29 cellular contexts compared by ENCODE assay signal in genomic region chr5:75525344-75525743, GRCh38.
A peak's percentile ranks its signal among the peaks of the same experiment; 100 is the strongest.
DNase-seq lines count a peak whose midpoint lies in the region; ATAC-seq and TF ChIP-seq lines count a peak whose summit lies in the region.
"Had no signal": no experiment of that assay in that cellular context is flagged by ENCODE, and none has a peak within 500 bp of the region (broad histone marks: within the 10 kb centered on the region; RNA-seq: fewer than 3 reads in every experiment).

No MANE protein-coding gene starts in this region.

- H3K4me3 ChIP-seq in OCI-LY3 (ENCODE audit: low read length): peak overlapping the region; percentile 51
- H3K4me3 ChIP-seq: ovary, SJSA1 had no signal

- H3K79me2 ChIP-seq in OCI-LY3 (ENCODE audit: low read length): peaks cover 53% of the 10 kb centered on the region

- H3K9ac ChIP-seq in OCI-LY3 (ENCODE audit: low read length): peak overlapping the region; percentile 44

- H3K27me3 ChIP-seq in OCI-LY3 (ENCODE audit: low read depth, low read length): no peaks in the 10 kb centered on the region
- H3K27me3 ChIP-seq: ovary, SJSA1 had no signal

- peak overlapping the region; percentile 90 for H3K27ac ChIP-seq in OCI-LY3 (ENCODE audit: low read length)
- H3K27ac ChIP-seq: ovary, SJSA1 had no signal

- H3K27me3 Mint-ChIP-seq in stimulated activated naive CD8-positive, alpha-beta T cell treated with anti-CD3 and anti-CD28 coated beads, Interleukin-15, Interleukin-2, amounts not matched to agents 100 ng/mL and 50 ng/mL, for 24 hours: no peaks in the 10 kb centered on the region
- no peaks in the 10 kb centered on the region for H3K27me3 Mint-ChIP-seq in dendritic cell treated with granulocyte-macrophage colony-stimulating factor and Interleukin-4, amounts not matched to agents 40 ng/mL and 50 ng/mL, for 4 days
- H3K27me3 Mint-ChIP-seq: type B pancreatic cell had no signal

- H3K27ac Mint-ChIP-seq in stimulated activated naive CD8-positive, alpha-beta T cell treated with anti-CD3 and anti-CD28 coated beads, Interleukin-15, Interleukin-2, amounts not matched to agents 100 ng/mL and 50 ng/mL, for 24 hours: peak overlapping the region; percentile 64
- peak overlapping the region; percentile 51 for H3K27ac Mint-ChIP-seq in dendritic cell treated with granulocyte-macrophage colony-stimulating factor and Interleukin-4, amounts not matched to agents 40 ng/mL and 50 ng/mL, for 4 days
- H3K27ac Mint-ChIP-seq: nephron progenitor cell, type B pancreatic cell had no signal

- peaks cover 37% of the 10 kb centered on the region for H3K4me1 ChIP-seq in OCI-LY3 (ENCODE audit: low read length)
- H3K4me1 ChIP-seq: SJSA1 had no signal

- no peak for DNase-seq in stimulated activated naive CD8-positive, alpha-beta T cell treated with anti-CD3 and anti-CD28 coated beads, Interleukin-15, Interleukin-2, amounts not matched to agents 100 U/mL and 50 U/mL, for 24 hours
- DNase-seq in islet precursor cell (no peak), HEK293T (ENCODE audit: extremely low spot score) (no peak), germinal center (ENCODE audit: low spot score) (no peak)
- DNase-seq: activated CD4-positive, alpha-beta T cell treated with anti-CD3 and anti-CD28 coated beads, Interleukin-2, amount 50 U/mL, for 1 hour; activated effector memory CD4-positive, alpha-beta T cell treated with Interleukin-2 at 50 U/mL for 16 hours; amniotic stem cell; C1 segment of cervical spinal cord; effector memory CD4-positive, alpha-beta T cell; EL; erythroblast; KG1; MM.1S; NCI-H1436; NCI-H446; NCI-H774; nephron progenitor cell; ovary; RPMI8226; small intestine; stimulated activated CD4-positive, alpha-beta T cell treated with anti-CD3 and anti-CD28 coated beads, Interleukin-1b, Interleukin-23, amount 100 ng/mL, for 48 hours; stimulated activated CD8-positive, alpha-beta memory T cell treated with anti-CD3 and anti-CD28 coated beads, Interleukin-4, amount 100 ng/mL, for 48 hours; T-helper 1 cell had no signal

- no peak overlapping the region for H2AFZ ChIP-seq in OCI-LY3 (ENCODE audit: low read depth, low read length)

- peaks cover 17% of the 10 kb centered on the region; the same call in 1 of the 2 replicates for H3K9me3 ChIP-seq in OCI-LY3 (ENCODE audit: insufficient read depth, low read length)
- H3K9me3 ChIP-seq: ovary, SJSA1 had no signal

- peaks cover 27% of the 10 kb centered on the region for H3K36me3 ChIP-seq in OCI-LY3 (replicated peaks; ENCODE audit: low read depth, low read length)
- H3K36me3 ChIP-seq: ovary had no signal

- H3K4me1 Mint-ChIP-seq in stimulated activated naive CD8-positive, alpha-beta T cell treated with anti-CD3 and anti-CD28 coated beads, Interleukin-15, Interleukin-2, amounts not matched to agents 100 ng/mL and 50 ng/mL, for 24 hours (ENCODE audit: low read depth): peaks cover 66% of the 10 kb centered on the region
- peaks cover 28% of the 10 kb centered on the region for H3K4me1 Mint-ChIP-seq in dendritic cell treated with granulocyte-macrophage colony-stimulating factor and Interleukin-4, amounts not matched to agents 40 ng/mL and 50 ng/mL, for 4 days (ENCODE audit: low read depth)

- POLR2A ChIA-PET in HEK293T (lab: Yijun Ruan, JAX): no interaction called here

- peaks cover 4% of the 10 kb centered on the region; the same call in 1 of the 2 replicates for H4K20me1 ChIP-seq in OCI-LY3 (ENCODE audit: insufficient read depth, low read length)

- intact Hi-C loops in dendritic cell treated with granulocyte-macrophage colony-stimulating factor and Interleukin-4, amounts not matched to agents 40 ng/mL and 50 ng/mL, for 4 days (cut with micrococcal nuclease): no loop called here

- peaks cover 13% of the 10 kb centered on the region for H3K9me3 Mint-ChIP-seq in stimulated activated naive CD8-positive, alpha-beta T cell treated with anti-CD3 and anti-CD28 coated beads, Interleukin-15, Interleukin-2, amounts not matched to agents 100 ng/mL and 50 ng/mL, for 24 hours
- H3K9me3 Mint-ChIP-seq in dendritic cell treated with granulocyte-macrophage colony-stimulating factor and Interleukin-4, amounts not matched to agents 40 ng/mL and 50 ng/mL, for 4 days: peaks cover 14% of the 10 kb centered on the region

- H3K4me3 Mint-ChIP-seq in stimulated activated naive CD8-positive, alpha-beta T cell treated with anti-CD3 and anti-CD28 coated beads, Interleukin-15, Interleukin-2, amounts not matched to agents 100 ng/mL and 50 ng/mL, for 24 hours: no peak overlapping the region
- no peak overlapping the region for H3K4me3 Mint-ChIP-seq in dendritic cell treated with granulocyte-macrophage colony-stimulating factor and Interleukin-4, amounts not matched to agents 40 ng/mL and 50 ng/mL, for 4 days
- H3K4me3 Mint-ChIP-seq: nephron progenitor cell, type B pancreatic cell had no signal

- peaks cover 38% of the 10 kb centered on the region for H3K36me3 Mint-ChIP-seq in stimulated activated naive CD8-positive, alpha-beta T cell treated with anti-CD3 and anti-CD28 coated beads, Interleukin-15, Interleukin-2, amounts not matched to agents 100 ng/mL and 50 ng/mL, for 24 hours (ENCODE audit: low read depth)
- H3K36me3 Mint-ChIP-seq in dendritic cell treated with granulocyte-macrophage colony-stimulating factor and Interleukin-4, amounts not matched to agents 40 ng/mL and 50 ng/mL, for 4 days (ENCODE audit: low read depth): peaks cover 29% of the 10 kb centered on the region

- no peak for TF ChIP-seq CTCF in OCI-LY3 (IDR thresholded peaks at IDR 0.05; ENCODE audit: low read depth, low read length)

- CTCF ChIA-PET in HEK293T (lab: Yijun Ruan, JAX): no interaction called here

- no peak for ATAC-seq in stimulated activated naive CD8-positive, alpha-beta T cell treated with anti-CD3 and anti-CD28 coated beads, Interleukin-15, Interleukin-2, amounts not matched to agents 100 U/mL and 50 U/mL, for 24 hours
- ATAC-seq: HCT116 had no signal

- peak overlapping the region; percentile 69 for H3K4me2 ChIP-seq in OCI-LY3 (ENCODE audit: low read length)

TF ChIP-seq in HEK293T, 16 proteins besides CTCF, POLR2A, EP300 and RAD21:
- TF ChIP-seq FOXA1 (IDR thresholded peaks at IDR 0.05) (no peak), BHLHE40 (IDR thresholded peaks at IDR 0.05; ENCODE audit: borderline replicate concordance) (no peak), FOXK2 (IDR thresholded peaks at IDR 0.05) (no peak), TARDBP (IDR thresholded peaks at IDR 0.05) (no peak), HDGF (IDR thresholded peaks at IDR 0.05; ENCODE audit: borderline replicate concordance) (no peak), ELF4 (IDR thresholded peaks at IDR 0.05) (no peak), LEF1 (IDR thresholded peaks at IDR 0.05; ENCODE audit: borderline replicate concordance) (no peak), ZNF384 (IDR thresholded peaks at IDR 0.05) (no peak), PKNOX1 (IDR thresholded peaks at IDR 0.05) (no peak), CTBP1 (IDR thresholded peaks at IDR 0.05; ENCODE audit: borderline replicate concordance) (no peak), FOXM1 (IDR thresholded peaks at IDR 0.05; ENCODE audit: borderline replicate concordance) (no peak), L3MBTL2 (conservative IDR thresholded peaks at IDR 0.05) (no peak), NFRKB (IDR thresholded peaks at IDR 0.05) (no peak), SP1 (IDR thresholded peaks at IDR 0.05) (no peak), SUZ12 (IDR thresholded peaks at IDR 0.05) (no peak), ARNT (IDR thresholded peaks at IDR 0.05) (no peak)
